ENCODE assay signal across 30 cellular contexts in the genomic region with DNA sequence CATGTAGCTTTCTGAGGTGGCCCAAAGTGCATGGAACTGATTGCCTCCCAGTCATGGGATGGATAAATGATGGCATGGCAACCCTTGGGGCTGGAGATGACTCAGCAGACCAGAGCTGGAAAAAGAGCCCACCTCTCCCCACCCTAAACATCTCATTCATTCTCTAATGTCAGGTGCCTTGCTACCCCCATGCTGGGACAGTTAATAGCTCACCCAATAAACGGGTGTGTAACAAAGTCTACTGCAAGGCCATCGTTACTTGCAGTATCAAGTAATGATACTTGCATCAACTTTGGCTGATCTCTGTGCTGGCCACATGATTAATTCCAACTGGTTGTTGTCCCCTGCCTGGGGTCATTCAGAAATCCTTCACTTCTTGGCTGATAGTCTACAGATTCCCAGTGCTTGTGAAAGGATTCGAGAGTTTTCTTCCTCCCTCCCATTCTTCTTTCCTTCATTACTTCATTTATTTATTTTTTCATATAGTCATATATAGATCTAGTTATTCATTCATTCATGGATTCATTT.
"Had no signal": no experiment of that assay in that cellular context is flagged by ENCODE, and none has a peak within 500 bp of the region (broad histone marks: within the 10 kb centered on the region; RNA-seq: fewer than 3 reads in every experiment).

No MANE protein-coding gene starts in this region.

- FAIRE-seq: islet of Langerhans had no signal

- H3K4me1 ChIP-seq: lower lobe of right lung, neural progenitor cell, parathyroid adenoma, psoas muscle, uterus had no signal

- H3K4me2 ChIP-seq: neural progenitor cell, smooth muscle cell had no signal

- ATAC-seq: left lobe of liver; left ventricle myocardium superior; lower lobe of right lung; natural killer cell; psoas muscle; right lobe of liver; stimulated activated memory B cell treated with anti-CD40 and anti-IgM and Interleukin-4, amounts not matched to agents 10 μg/mL and 1 μg/mL and 100 μg/mL, for 72 hours; stimulated activated naive CD8-positive, alpha-beta T cell treated with anti-CD3 and anti-CD28 coated beads, Interleukin-15, amount 100 ng/mL, for 72 hours had no signal

- H3K27ac ChIP-seq: lower lobe of right lung, neural progenitor cell, neutrophil, parathyroid adenoma, psoas muscle, right atrium auricular region, right lobe of liver, tibial nerve, uterus had no signal

- H3K9me3 ChIP-seq: lower lobe of right lung, neutrophil, psoas muscle, right atrium auricular region, right lobe of liver, tibial nerve, uterus had no signal

- H2AFZ ChIP-seq: neural progenitor cell, parathyroid adenoma had no signal

- H3K4me3 ChIP-seq: lower lobe of right lung, neural progenitor cell, psoas muscle, right atrium auricular region, right lobe of liver, smooth muscle cell, tibial nerve, uterus had no signal

- H3K79me2 ChIP-seq: parathyroid adenoma had no signal

- H3K27me3 ChIP-seq: neural progenitor cell, neutrophil, right atrium auricular region, right lobe of liver, tibial nerve, uterus had no signal

- DNase-seq: hypothalamus; immature natural killer cell; left cardiac atrium; left ventricle myocardium superior; lower lobe of right lung; mammary epithelial cell; mesenchymal stem cell; naive B cell; natural killer cell; nephron progenitor cell; occipital lobe; psoas muscle; right lobe of liver; stimulated activated CD4-positive, alpha-beta T cell treated with anti-CD3 and anti-CD28 coated beads, Interleukin-1b, Interleukin-23, amount 100 ng/mL, for 48 hours; stimulated activated CD4-positive, alpha-beta T cell treated with anti-CD3 and anti-CD28 coated beads, Interleukin-2, amount 100 ng/mL, for 48 hours; stimulated activated CD4-positive, alpha-beta T cell treated with anti-CD3 and anti-CD28 coated beads, Interleukin-4, amount 100 ng/mL, for 4 hours; stimulated activated CD8-positive, alpha-beta memory T cell treated with anti-CD3 and anti-CD28 coated beads, Interleukin-4, amount 100 ng/mL, for 48 hours; stimulated activated naive CD4-positive, alpha-beta T cell treated with Interleukin-2 at 50 U/mL for 16 hours; stimulated activated naive CD8-positive, alpha-beta T cell treated with anti-CD3 and anti-CD28 coated beads, Interleukin-15, amount 100 ng/mL, for 72 hours; substantia nigra; uterus had no signal

- H3K36me3 ChIP-seq: lower lobe of right lung, neural progenitor cell, neutrophil, right atrium auricular region, right lobe of liver, tibial nerve, uterus had no signal

- H3K9ac ChIP-seq: neural progenitor cell, parathyroid adenoma had no signal
